1 cellular context compared by ENCODE assay signal in the genomic region with DNA sequence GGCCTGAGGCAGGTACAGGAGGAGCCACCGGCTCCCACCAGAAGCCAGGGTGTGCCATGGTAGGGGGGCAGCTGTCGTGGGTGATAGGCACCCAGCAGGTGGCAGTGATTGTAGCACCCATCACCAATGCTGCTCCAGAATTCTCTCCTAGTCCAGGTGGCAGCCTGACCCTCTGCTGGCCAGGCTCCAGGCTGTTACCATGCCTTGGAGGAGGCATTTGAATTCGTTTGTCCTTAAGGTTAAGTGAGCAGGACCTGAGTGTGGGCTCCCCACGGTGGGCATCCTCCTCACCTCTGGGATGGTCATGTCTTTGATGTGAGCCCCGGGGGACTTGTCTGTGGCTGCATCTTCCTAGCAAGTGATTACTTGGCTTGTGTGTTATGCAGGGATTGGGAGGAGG.
TF ChIP-seq lines count a peak whose summit lies in the region.

No MANE protein-coding gene starts in this region.

TF ChIP-seq in IMR-90, 13 proteins besides CTCF, POLR2A, EP300 and RAD21:
- TF ChIP-seq MAFK (IDR thresholded peaks at IDR 0.05; ENCODE audit: low read depth, low read length), result no peak
- TF ChIP-seq USF2 (IDR thresholded peaks at IDR 0.05; ENCODE audit: low read depth, low read length), result no peak
- TF ChIP-seq MAZ (IDR thresholded peaks at IDR 0.05; ENCODE audit: borderline replicate concordance, low read depth, low read length), result no peak
- TF ChIP-seq RFX5 (IDR thresholded peaks at IDR 0.05; ENCODE audit: low read depth, low read length), result no peak
- TF ChIP-seq NFE2L2 (IDR thresholded peaks at IDR 0.05; ENCODE audit: low read depth, low read length), result no peak
- no peak for TF ChIP-seq RCOR1 (IDR thresholded peaks at IDR 0.05; ENCODE audit: insufficient replicate concordance, low read length)
